Comparison of ENCODE assay signal across 1 cellular context in the genomic region with DNA sequence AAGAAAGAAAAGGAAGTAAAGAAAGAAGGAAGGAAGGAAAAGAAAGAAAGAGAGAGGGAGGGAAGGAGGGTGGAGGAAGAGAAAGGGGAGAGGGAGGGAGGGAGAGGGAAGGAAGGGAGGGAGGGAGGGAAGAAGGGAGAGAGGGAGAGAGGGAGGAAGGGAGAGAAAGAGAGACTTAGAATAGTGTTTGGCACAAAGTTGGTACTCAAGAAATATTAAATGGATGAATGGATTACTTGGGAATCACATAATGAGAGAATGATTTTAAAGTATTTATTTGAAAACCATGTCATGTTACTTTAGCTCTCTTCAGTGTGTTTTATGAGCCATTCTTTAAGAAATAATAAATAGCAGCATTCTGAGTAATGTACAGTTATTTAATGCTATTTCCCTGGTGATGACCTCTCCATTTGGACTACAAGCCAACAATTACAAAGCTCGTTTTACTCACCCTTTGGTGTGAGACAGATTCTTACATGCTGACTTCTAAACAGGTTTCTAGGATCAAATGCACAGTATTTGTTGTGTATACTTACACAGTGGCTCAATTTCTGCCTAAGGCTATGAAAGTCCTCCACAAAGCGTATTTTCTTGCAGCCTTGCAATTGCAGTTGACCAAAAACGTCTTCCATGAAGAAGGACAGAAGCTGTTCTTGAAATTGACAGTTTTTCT.
TF ChIP-seq lines count a peak whose summit lies in the region.

No MANE protein-coding gene starts in this region.

TF ChIP-seq in K562, 482 proteins besides CTCF, POLR2A, EP300 and RAD21:
- TF ChIP-seq, protein P1, sequence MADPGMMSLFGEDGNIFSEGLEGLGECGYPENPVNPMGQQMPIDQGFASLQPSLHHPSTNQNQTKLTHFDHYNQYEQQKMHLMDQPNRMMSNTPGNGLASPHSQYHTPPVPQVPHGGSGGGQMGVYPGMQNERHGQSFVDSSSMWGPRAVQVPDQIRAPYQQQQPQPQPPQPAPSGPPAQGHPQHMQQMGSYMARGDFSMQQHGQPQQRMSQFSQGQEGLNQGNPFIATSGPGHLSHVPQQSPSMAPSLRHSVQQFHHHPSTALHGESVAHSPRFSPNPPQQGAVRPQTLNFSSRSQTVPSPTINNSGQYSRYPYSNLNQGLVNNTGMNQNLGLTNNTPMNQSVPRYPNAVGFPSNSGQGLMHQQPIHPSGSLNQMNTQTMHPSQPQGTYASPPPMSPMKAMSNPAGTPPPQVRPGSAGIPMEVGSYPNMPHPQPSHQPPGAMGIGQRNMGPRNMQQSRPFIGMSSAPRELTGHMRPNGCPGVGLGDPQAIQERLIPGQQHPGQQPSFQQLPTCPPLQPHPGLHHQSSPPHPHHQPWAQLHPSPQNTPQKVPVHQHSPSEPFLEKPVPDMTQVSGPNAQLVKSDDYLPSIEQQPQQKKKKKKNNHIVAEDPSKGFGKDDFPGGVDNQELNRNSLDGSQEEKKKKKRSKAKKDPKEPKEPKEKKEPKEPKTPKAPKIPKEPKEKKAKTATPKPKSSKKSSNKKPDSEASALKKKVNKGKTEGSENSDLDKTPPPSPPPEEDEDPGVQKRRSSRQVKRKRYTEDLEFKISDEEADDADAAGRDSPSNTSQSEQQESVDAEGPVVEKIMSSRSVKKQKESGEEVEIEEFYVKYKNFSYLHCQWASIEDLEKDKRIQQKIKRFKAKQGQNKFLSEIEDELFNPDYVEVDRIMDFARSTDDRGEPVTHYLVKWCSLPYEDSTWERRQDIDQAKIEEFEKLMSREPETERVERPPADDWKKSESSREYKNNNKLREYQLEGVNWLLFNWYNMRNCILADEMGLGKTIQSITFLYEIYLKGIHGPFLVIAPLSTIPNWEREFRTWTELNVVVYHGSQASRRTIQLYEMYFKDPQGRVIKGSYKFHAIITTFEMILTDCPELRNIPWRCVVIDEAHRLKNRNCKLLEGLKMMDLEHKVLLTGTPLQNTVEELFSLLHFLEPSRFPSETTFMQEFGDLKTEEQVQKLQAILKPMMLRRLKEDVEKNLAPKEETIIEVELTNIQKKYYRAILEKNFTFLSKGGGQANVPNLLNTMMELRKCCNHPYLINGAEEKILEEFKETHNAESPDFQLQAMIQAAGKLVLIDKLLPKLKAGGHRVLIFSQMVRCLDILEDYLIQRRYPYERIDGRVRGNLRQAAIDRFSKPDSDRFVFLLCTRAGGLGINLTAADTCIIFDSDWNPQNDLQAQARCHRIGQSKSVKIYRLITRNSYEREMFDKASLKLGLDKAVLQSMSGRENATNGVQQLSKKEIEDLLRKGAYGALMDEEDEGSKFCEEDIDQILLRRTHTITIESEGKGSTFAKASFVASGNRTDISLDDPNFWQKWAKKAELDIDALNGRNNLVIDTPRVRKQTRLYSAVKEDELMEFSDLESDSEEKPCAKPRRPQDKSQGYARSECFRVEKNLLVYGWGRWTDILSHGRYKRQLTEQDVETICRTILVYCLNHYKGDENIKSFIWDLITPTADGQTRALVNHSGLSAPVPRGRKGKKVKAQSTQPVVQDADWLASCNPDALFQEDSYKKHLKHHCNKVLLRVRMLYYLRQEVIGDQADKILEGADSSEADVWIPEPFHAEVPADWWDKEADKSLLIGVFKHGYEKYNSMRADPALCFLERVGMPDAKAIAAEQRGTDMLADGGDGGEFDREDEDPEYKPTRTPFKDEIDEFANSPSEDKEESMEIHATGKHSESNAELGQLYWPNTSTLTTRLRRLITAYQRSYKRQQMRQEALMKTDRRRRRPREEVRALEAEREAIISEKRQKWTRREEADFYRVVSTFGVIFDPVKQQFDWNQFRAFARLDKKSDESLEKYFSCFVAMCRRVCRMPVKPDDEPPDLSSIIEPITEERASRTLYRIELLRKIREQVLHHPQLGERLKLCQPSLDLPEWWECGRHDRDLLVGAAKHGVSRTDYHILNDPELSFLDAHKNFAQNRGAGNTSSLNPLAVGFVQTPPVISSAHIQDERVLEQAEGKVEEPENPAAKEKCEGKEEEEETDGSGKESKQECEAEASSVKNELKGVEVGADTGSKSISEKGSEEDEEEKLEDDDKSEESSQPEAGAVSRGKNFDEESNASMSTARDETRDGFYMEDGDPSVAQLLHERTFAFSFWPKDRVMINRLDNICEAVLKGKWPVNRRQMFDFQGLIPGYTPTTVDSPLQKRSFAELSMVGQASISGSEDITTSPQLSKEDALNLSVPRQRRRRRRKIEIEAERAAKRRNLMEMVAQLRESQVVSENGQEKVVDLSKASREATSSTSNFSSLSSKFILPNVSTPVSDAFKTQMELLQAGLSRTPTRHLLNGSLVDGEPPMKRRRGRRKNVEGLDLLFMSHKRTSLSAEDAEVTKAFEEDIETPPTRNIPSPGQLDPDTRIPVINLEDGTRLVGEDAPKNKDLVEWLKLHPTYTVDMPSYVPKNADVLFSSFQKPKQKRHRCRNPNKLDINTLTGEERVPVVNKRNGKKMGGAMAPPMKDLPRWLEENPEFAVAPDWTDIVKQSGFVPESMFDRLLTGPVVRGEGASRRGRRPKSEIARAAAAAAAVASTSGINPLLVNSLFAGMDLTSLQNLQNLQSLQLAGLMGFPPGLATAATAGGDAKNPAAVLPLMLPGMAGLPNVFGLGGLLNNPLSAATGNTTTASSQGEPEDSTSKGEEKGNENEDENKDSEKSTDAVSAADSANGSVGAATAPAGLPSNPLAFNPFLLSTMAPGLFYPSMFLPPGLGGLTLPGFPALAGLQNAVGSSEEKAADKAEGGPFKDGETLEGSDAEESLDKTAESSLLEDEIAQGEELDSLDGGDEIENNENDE (IDR thresholded peaks at IDR 0.05; ENCODE audit: low read depth, low read length), result no peak
- TF ChIP-seq PCBP2 (IDR thresholded peaks at IDR 0.05; ENCODE audit: low read depth, low read length, poor library complexity, severe bottlenecking) (peak; percentile 93), CBFB (CRISPR knock-in tag; IDR thresholded peaks at IDR 0.05) (no peak), DIDO1 (tag; IDR thresholded peaks at IDR 0.05; ENCODE audit: low read depth) (no peak), TRIM24 (IDR thresholded peaks at IDR 0.05) (no peak), PHF20 (IDR thresholded peaks at IDR 0.05; ENCODE audit: partially characterized antibody) (no peak), PCBP1 (IDR thresholded peaks at IDR 0.05; ENCODE audit: low read depth, low read length, poor library complexity, severe bottlenecking) (peak; percentile 68), MAFK (IDR thresholded peaks at IDR 0.05; ENCODE audit: low read length) (no peak), TRIM28 (IDR thresholded peaks at IDR 0.05) (no peak), ZNF217 (CRISPR knock-in tag; IDR thresholded peaks at IDR 0.05) (no peak), IRF2 (CRISPR knock-in tag; IDR thresholded peaks at IDR 0.05) (no peak), BRD9 (IDR thresholded peaks at IDR 0.05; ENCODE audit: low read depth, partially characterized antibody) (no peak), FOXA3 (CRISPR knock-in tag; conservative IDR thresholded peaks at IDR 0.05 in 1 of 2, IDR thresholded peaks at IDR 0.05 in 1 of 2) (no peak), ZNF561 (CRISPR knock-in tag; conservative IDR thresholded peaks at IDR 0.05) (no peak)
- TF ChIP-seq, protein P2, sequence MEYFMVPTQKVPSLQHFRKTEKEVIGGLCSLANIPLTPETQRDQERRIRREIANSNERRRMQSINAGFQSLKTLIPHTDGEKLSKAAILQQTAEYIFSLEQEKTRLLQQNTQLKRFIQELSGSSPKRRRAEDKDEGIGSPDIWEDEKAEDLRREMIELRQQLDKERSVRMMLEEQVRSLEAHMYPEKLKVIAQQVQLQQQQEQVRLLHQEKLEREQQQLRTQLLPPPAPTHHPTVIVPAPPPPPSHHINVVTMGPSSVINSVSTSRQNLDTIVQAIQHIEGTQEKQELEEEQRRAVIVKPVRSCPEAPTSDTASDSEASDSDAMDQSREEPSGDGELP (CRISPR knock-in tag; IDR thresholded peaks at IDR 0.05; ENCODE audit: borderline replicate concordance), result no peak
- TF ChIP-seq, protein P3, sequence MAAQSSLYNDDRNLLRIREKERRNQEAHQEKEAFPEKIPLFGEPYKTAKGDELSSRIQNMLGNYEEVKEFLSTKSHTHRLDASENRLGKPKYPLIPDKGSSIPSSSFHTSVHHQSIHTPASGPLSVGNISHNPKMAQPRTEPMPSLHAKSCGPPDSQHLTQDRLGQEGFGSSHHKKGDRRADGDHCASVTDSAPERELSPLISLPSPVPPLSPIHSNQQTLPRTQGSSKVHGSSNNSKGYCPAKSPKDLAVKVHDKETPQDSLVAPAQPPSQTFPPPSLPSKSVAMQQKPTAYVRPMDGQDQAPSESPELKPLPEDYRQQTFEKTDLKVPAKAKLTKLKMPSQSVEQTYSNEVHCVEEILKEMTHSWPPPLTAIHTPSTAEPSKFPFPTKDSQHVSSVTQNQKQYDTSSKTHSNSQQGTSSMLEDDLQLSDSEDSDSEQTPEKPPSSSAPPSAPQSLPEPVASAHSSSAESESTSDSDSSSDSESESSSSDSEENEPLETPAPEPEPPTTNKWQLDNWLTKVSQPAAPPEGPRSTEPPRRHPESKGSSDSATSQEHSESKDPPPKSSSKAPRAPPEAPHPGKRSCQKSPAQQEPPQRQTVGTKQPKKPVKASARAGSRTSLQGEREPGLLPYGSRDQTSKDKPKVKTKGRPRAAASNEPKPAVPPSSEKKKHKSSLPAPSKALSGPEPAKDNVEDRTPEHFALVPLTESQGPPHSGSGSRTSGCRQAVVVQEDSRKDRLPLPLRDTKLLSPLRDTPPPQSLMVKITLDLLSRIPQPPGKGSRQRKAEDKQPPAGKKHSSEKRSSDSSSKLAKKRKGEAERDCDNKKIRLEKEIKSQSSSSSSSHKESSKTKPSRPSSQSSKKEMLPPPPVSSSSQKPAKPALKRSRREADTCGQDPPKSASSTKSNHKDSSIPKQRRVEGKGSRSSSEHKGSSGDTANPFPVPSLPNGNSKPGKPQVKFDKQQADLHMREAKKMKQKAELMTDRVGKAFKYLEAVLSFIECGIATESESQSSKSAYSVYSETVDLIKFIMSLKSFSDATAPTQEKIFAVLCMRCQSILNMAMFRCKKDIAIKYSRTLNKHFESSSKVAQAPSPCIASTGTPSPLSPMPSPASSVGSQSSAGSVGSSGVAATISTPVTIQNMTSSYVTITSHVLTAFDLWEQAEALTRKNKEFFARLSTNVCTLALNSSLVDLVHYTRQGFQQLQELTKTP (IDR thresholded peaks at IDR 0.05; ENCODE audit: low read depth in 1 of 2, partially characterized antibody in 2 of 2), result no peak
TF ChIP-seq in K562: peak in this region for 2.
